Comparison of ENCODE assay signal across 8 cellular contexts in genomic region chr14:22553861-22554705, GRCh38. TPM values are rescaled to one million over a fixed set of nuclear protein-coding genes. Genes with fewer than 3 reads are reported as not detected.
DNase-seq lines count a peak whose midpoint lies in the region; ATAC-seq and TF ChIP-seq lines count a peak whose summit lies in the region.
"Not testable (repeated sequence)": the region's sequence is repeated elsewhere in the genome, so short reads cannot be mapped to it uniquely, and the experiment has no call there.

No MANE protein-coding gene starts in this region.

- not testable (repeated sequence) for H3K18ac ChIP-seq in neuronal stem cell (ENCODE audit: low read length)

- H3K27ac Mint-ChIP-seq in CD8-positive, alpha-beta T cell = peak overlapping the region; percentile 98
- peak overlapping the region; percentile 97 for H3K27ac Mint-ChIP-seq in activated naive CD8-positive, alpha-beta T cell treated with anti-CD3 and anti-CD28 coated beads for 36 hours
- peak overlapping the region; percentile 99 to 100 (median 100) for H3K27ac Mint-ChIP-seq in immature natural killer cell
- peak overlapping the region; percentile 98 for H3K27ac Mint-ChIP-seq in stimulated activated naive B cell treated with anti-CD40 and anti-IgM and Interleukin-4, amounts not matched to agents 10 μg/mL and 1 μg/mL and 100 μg/mL, for 72 hours

- peaks cover 40% of the 10 kb centered on the region for H3K36me3 ChIP-seq in CD8-positive, alpha-beta T cell (ENCODE audit: insufficient read depth, low read length)
- not testable (repeated sequence) for H3K36me3 ChIP-seq in OCI-LY3 (replicated peaks; ENCODE audit: low read depth, low read length); neuronal stem cell (replicated peaks in 1 of 2; ENCODE audit: control insufficient read depth in 2 of 2, insufficient read depth in 2 of 2, low read length in 2 of 2)

- H3K27me3 ChIP-seq in CD8-positive, alpha-beta T cell (ENCODE audit: insufficient read depth, low read length); OCI-LY3 (ENCODE audit: low read depth, low read length); neuronal stem cell (ENCODE audit: control insufficient read depth in 3 of 3, insufficient read depth in 3 of 3, low read depth in 1 of 3, low read length in 3 of 3): not testable (repeated sequence)

- not testable (repeated sequence) for H3K79me2 ChIP-seq in OCI-LY3 (ENCODE audit: low read length)

- not testable (repeated sequence) for H3K79me1 ChIP-seq in neuronal stem cell (ENCODE audit: low read depth, low read length)

- not testable (repeated sequence) for H2AFZ ChIP-seq in OCI-LY3 (ENCODE audit: low read depth, low read length); neuronal stem cell (ENCODE audit: low read length)

- peak overlapping the region; percentile 2 for H3K4me3 ChIP-seq in CD8-positive, alpha-beta T cell (ENCODE audit: low read depth, low read length)
- H3K4me3 ChIP-seq in OCI-LY3 (ENCODE audit: low read length); neuronal stem cell (ENCODE audit: low read length in 2 of 2): not testable (repeated sequence)

- POLR2A ChIA-PET in CD8-positive, alpha-beta T cell (lab: Charles Lee) = interaction anchor here (0.9 to 13.3 kb wide), 10 partner anchors 8 to 912 kb away, joined by 3 to 472 read pairs (median 42); no protein-coding TSS in a partner anchor

- not testable (repeated sequence) for H2BK120ac ChIP-seq in neuronal stem cell (ENCODE audit: low read depth, low read length)

- CTCF ChIA-PET in CD8-positive, alpha-beta T cell (lab: Charles Lee) = interaction anchor here (1.3 to 13.3 kb wide), 13 partner anchors 8 to 830 kb away, joined by 3 to 408 read pairs (median 25); no protein-coding TSS in a partner anchor

- H3K4me1 ChIP-seq in CD8-positive, alpha-beta T cell (ENCODE audit: insufficient read depth, low read length) = peaks cover 90% of the 10 kb centered on the region
- H3K4me1 ChIP-seq in OCI-LY3 (ENCODE audit: low read length) (peaks cover 67% of the 10 kb centered on the region), neuronal stem cell (ENCODE audit: control insufficient read depth in 2 of 2, insufficient read depth in 1 of 2, low read depth in 1 of 2, low read length in 2 of 2) (peaks cover 8 to 22% of the 10 kb centered on the region in 2 donors)

- H3K23ac ChIP-seq in neuronal stem cell (ENCODE audit: low read depth, low read length, poor library complexity) = not testable (repeated sequence)

- peaks cover 46% of the 10 kb centered on the region for H3K36me3 Mint-ChIP-seq in CD8-positive, alpha-beta T cell
- peaks cover 40% of the 10 kb centered on the region for H3K36me3 Mint-ChIP-seq in activated T-cell treated with anti-CD3 and anti-CD28 coated beads, Interleukin-2, amount 50 U/mL, for 4 hours (ENCODE audit: insufficient read depth)
- peaks cover 58% of the 10 kb centered on the region for H3K36me3 Mint-ChIP-seq in activated naive CD8-positive, alpha-beta T cell treated with anti-CD3 and anti-CD28 coated beads for 36 hours
- peaks cover 6 to 29% (median 8%) of the 10 kb centered on the region in 3 donors for H3K36me3 Mint-ChIP-seq in immature natural killer cell
- peaks cover 30 to 44% of the 10 kb centered on the region in 2 donors for H3K36me3 Mint-ChIP-seq in stimulated activated naive B cell treated with anti-CD40 and anti-IgM and Interleukin-4, amounts not matched to agents 10 μg/mL and 1 μg/mL and 100 μg/mL, for 72 hours

- H4K20me1 ChIP-seq in OCI-LY3 (ENCODE audit: insufficient read depth, low read length) = not testable (repeated sequence)

- H3K14ac ChIP-seq in neuronal stem cell (ENCODE audit: low read length) = not testable (repeated sequence)

- H3K9me3 ChIP-seq in CD8-positive, alpha-beta T cell (ENCODE audit: low read length); OCI-LY3 (ENCODE audit: insufficient read depth, low read length); neuronal stem cell (replicated peaks in 1 of 2; ENCODE audit: control insufficient read depth in 2 of 2, insufficient read depth in 1 of 2, low read depth in 1 of 2, low read length in 2 of 2): not testable (repeated sequence)

- not testable (repeated sequence) for H3K27me3 Mint-ChIP-seq in CD8-positive, alpha-beta T cell (ENCODE audit: low read depth); activated T-cell treated with anti-CD3 and anti-CD28 coated beads, Interleukin-2, amount 50 U/mL, for 4 hours (ENCODE audit: low read depth); stimulated activated naive B cell treated with anti-CD40 and anti-IgM and Interleukin-4, amounts not matched to agents 10 μg/mL and 1 μg/mL and 100 μg/mL, for 72 hours
- H3K27me3 Mint-ChIP-seq in activated naive CD8-positive, alpha-beta T cell treated with anti-CD3 and anti-CD28 coated beads for 36 hours = peaks cover 11% of the 10 kb centered on the region
- peaks cover 18 to 31% (median 28%) of the 10 kb centered on the region in 3 donors for H3K27me3 Mint-ChIP-seq in immature natural killer cell (ENCODE audit: low read depth in 3 of 3)

- not testable (repeated sequence) for ATAC-seq in CD8-positive, alpha-beta T cell; activated T-cell treated with anti-CD3 and anti-CD28 coated beads, Interleukin-2, amount 50 U/mL, for 4 hours; stimulated activated naive B cell treated with anti-CD40 and anti-IgM and Interleukin-4, amounts not matched to agents 10 μg/mL and 1 μg/mL and 100 μg/mL, for 72 hours (replicated peaks)

- no CpG with 5 or more reads among the region's 19 CpGs for WGBS in neuronal stem cell (ENCODE audit: extremely low coverage in 2 of 2, insufficient read length in 2 of 2, insufficient replicate concordance in 1 of 2), 2 donors

- peak in 2 of 7 experiments; percentile 38 to 73 for DNase-seq in CD8-positive, alpha-beta T cell
- DNase-seq in activated CD4-positive, alpha-beta T cell treated with anti-CD3 and anti-CD28 coated beads for 48 hours = peak; percentile 52
- not testable (repeated sequence) for DNase-seq in activated T-cell treated with anti-CD3 and anti-CD28 coated beads, Interleukin-2, amount 50 U/mL, for 4 hours; activated naive CD8-positive, alpha-beta T cell treated with anti-CD3 and anti-CD28 coated beads for 36 hours; immature natural killer cell; neuronal stem cell (ENCODE audit: low spot score); stimulated activated naive B cell treated with anti-CD40 and anti-IgM and Interleukin-4, amounts not matched to agents 10 μg/mL and 1 μg/mL and 100 μg/mL, for 72 hours

- intact Hi-C loops in CD8-positive, alpha-beta T cell (cut with DNase I, micrococcal nuclease) = loop anchor here (5.0 kb wide), 2 partner anchors 37 to 817 kb away; no protein-coding TSS in a partner anchor

- not testable (repeated sequence) for TF ChIP-seq CTCF in CD8-positive, alpha-beta T cell (IDR thresholded peaks at IDR 0.05); OCI-LY3 (IDR thresholded peaks at IDR 0.05; ENCODE audit: low read depth, low read length)

- not testable (repeated sequence) for H3K9me3 Mint-ChIP-seq in CD8-positive, alpha-beta T cell; activated T-cell treated with anti-CD3 and anti-CD28 coated beads, Interleukin-2, amount 50 U/mL, for 4 hours; activated naive CD8-positive, alpha-beta T cell treated with anti-CD3 and anti-CD28 coated beads for 36 hours; immature natural killer cell; stimulated activated naive B cell treated with anti-CD40 and anti-IgM and Interleukin-4, amounts not matched to agents 10 μg/mL and 1 μg/mL and 100 μg/mL, for 72 hours

- peaks cover 93% of the 10 kb centered on the region for H3K4me1 Mint-ChIP-seq in CD8-positive, alpha-beta T cell (ENCODE audit: low read depth)
- peaks cover 93% of the 10 kb centered on the region for H3K4me1 Mint-ChIP-seq in activated T-cell treated with anti-CD3 and anti-CD28 coated beads, Interleukin-2, amount 50 U/mL, for 4 hours (ENCODE audit: low read depth)
- peaks cover 88% of the 10 kb centered on the region for H3K4me1 Mint-ChIP-seq in activated naive CD8-positive, alpha-beta T cell treated with anti-CD3 and anti-CD28 coated beads for 36 hours
- H3K4me1 Mint-ChIP-seq in immature natural killer cell = peaks cover 90 to 96% of the 10 kb centered on the region in 2 donors
- H3K4me1 Mint-ChIP-seq in stimulated activated naive B cell treated with anti-CD40 and anti-IgM and Interleukin-4, amounts not matched to agents 10 μg/mL and 1 μg/mL and 100 μg/mL, for 72 hours = peaks cover 83 to 98% of the 10 kb centered on the region in 2 donors

- H3K9ac ChIP-seq in OCI-LY3 (ENCODE audit: low read length); neuronal stem cell (ENCODE audit: low read depth, low read length, poor library complexity): not testable (repeated sequence)

- H3K4me2 ChIP-seq in OCI-LY3 (ENCODE audit: low read length); neuronal stem cell (ENCODE audit: insufficient read depth, low read length, poor library complexity, severe bottlenecking): not testable (repeated sequence)

- not testable (repeated sequence) for H4K91ac ChIP-seq in neuronal stem cell (ENCODE audit: low read depth, low read length, poor library complexity)

- peak overlapping the region; percentile 86 for H3K27ac ChIP-seq in CD8-positive, alpha-beta T cell (ENCODE audit: low read depth, low read length)
- H3K27ac ChIP-seq in OCI-LY3 (ENCODE audit: low read length) = 0 out of 2 replicates have a peak overlapping the region, but pooled peaks have one; percentile 95
- not testable (repeated sequence) for H3K27ac ChIP-seq in neuronal stem cell (replicated peaks; ENCODE audit: low read length)

- peak overlapping the region; percentile 60 for H2AK5ac ChIP-seq in neuronal stem cell (ENCODE audit: low read depth, low read length)

- not testable (repeated sequence) for H3K4ac ChIP-seq in neuronal stem cell (ENCODE audit: low read length)

- H4K8ac ChIP-seq in neuronal stem cell (ENCODE audit: low read depth, low read length) = not testable (repeated sequence)

- not testable (repeated sequence) for H2BK15ac ChIP-seq in neuronal stem cell (ENCODE audit: low read length)

- not testable (repeated sequence) for H2BK12ac ChIP-seq in neuronal stem cell (ENCODE audit: low read length)

- H2BK5ac ChIP-seq in neuronal stem cell (ENCODE audit: low read length) = not testable (repeated sequence)

- peak overlapping the region; percentile 66 for H3K4me3 Mint-ChIP-seq in CD8-positive, alpha-beta T cell
- peak overlapping the region; percentile 65 for H3K4me3 Mint-ChIP-seq in activated T-cell treated with anti-CD3 and anti-CD28 coated beads, Interleukin-2, amount 50 U/mL, for 4 hours
- H3K4me3 Mint-ChIP-seq in activated naive CD8-positive, alpha-beta T cell treated with anti-CD3 and anti-CD28 coated beads for 36 hours = peak overlapping the region; percentile 85
- peak overlapping the region in 4 of 5 donors; percentile 7 to 42 (median 17) for H3K4me3 Mint-ChIP-seq in immature natural killer cell
- not testable (repeated sequence) for H3K4me3 Mint-ChIP-seq in stimulated activated naive B cell treated with anti-CD40 and anti-IgM and Interleukin-4, amounts not matched to agents 10 μg/mL and 1 μg/mL and 100 μg/mL, for 72 hours

RNA-seq across cellular contexts. Expression of gene DAD1, which starts 34.9 kb away (rescaled TPM):
- total RNA-seq in CD8-positive, alpha-beta T cell = 10 to 100 TPM; 27.2 to 35.6 TPM
- total RNA-seq in activated T-cell treated with anti-CD3 and anti-CD28 coated beads, Interleukin-2, amount 50 U/mL, for 4 hours = 100 to 1,000 TPM; 287 to 323 (median 300) TPM
- total RNA-seq in activated naive CD8-positive, alpha-beta T cell treated with anti-CD3 and anti-CD28 coated beads for 36 hours = 100 to 1,000 TPM; 197 to 208 TPM
- polyA plus RNA-seq in immature natural killer cell = 100 to 1,000 TPM; 602 to 622 (median 602) TPM
- polyA plus RNA-seq in neuronal stem cell (2013, experiment 1 of 2) = 182 TPM
- polyA plus RNA-seq in neuronal stem cell (2013, experiment 2 of 2) = 180 TPM

RNA-seq across cellular contexts. Expression of gene ABHD4, which starts 44.0 kb away (rescaled TPM):
- 1 to 10 TPM; 7.9 to 8.3 TPM for total RNA-seq in CD8-positive, alpha-beta T cell
- total RNA-seq in activated T-cell treated with anti-CD3 and anti-CD28 coated beads, Interleukin-2, amount 50 U/mL, for 4 hours = 1 to 10 TPM; 1.9 to 3.9 (median 2.1) TPM
- total RNA-seq in activated naive CD8-positive, alpha-beta T cell treated with anti-CD3 and anti-CD28 coated beads for 36 hours = 1 to 10 TPM; 8.2 to 8.7 TPM
- polyA plus RNA-seq in immature natural killer cell = 10 to 100 TPM; 16.2 to 37.5 (median 30.8) TPM
- polyA plus RNA-seq in neuronal stem cell (2013, experiment 1 of 2) = 21.7 TPM
- polyA plus RNA-seq in neuronal stem cell (2013, experiment 2 of 2) = 20.3 TPM

Comparison
In these comparisons a context has a peak if more than half of its experiments do, and no peak if none do; other contexts are left out.
1. RNA of gene DAD1, which starts 34.9 kb away (total RNA-seq): 287 to 323 TPM in activated T-cell treated with anti-CD3 and anti-CD28 coated beads, Interleukin-2, amount 50 U/mL, for 4 hours and 197 to 208 TPM in activated naive CD8-positive, alpha-beta T cell treated with anti-CD3 and anti-CD28 coated beads for 36 hours; 27.2 to 35.6 TPM in CD8-positive, alpha-beta T cell; every median in the first group is over 4 times any median in the second.
2. Peak in every context shown above with its lines, with median percentiles within 50 percentile points of each other: H3K27ac Mint-ChIP-seq.